In genomic region chr3:42701371-42702065, GRCh38 we compare ENCODE assay signal across 1 cellular context.
A peak's percentile ranks its signal among the peaks of the same experiment; 100 is the strongest.
TF ChIP-seq lines count a peak whose summit lies in the region.

No MANE protein-coding gene starts in this region.

TF ChIP-seq in K562, 482 proteins besides CTCF, POLR2A, EP300 and RAD21 (continued from another document and continues in another):
- TF ChIP-seq HMG20A (CRISPR knock-in tag; conservative IDR thresholded peaks at IDR 0.05): no peak
- no peak for TF ChIP-seq TCFL5 (CRISPR knock-in tag; conservative IDR thresholded peaks at IDR 0.05)
- no peak for TF ChIP-seq STAT5B (CRISPR knock-in tag; IDR thresholded peaks at IDR 0.05)
- TF ChIP-seq GMEB1 (CRISPR knock-in tag; IDR thresholded peaks at IDR 0.05): no peak
- TF ChIP-seq NR2F6 (CRISPR knock-in tag; IDR thresholded peaks at IDR 0.05): no peak
- TF ChIP-seq PHF20 (IDR thresholded peaks at IDR 0.05; ENCODE audit: partially characterized antibody): no peak
- TF ChIP-seq MEF2A (IDR thresholded peaks at IDR 0.05; ENCODE audit: control insufficient read depth, low read depth, low read length): no peak
- TF ChIP-seq EZH2 (IDR thresholded peaks at IDR 0.05; ENCODE audit: borderline replicate concordance, low read depth, low read length): no peak
- TF ChIP-seq DEAF1 (CRISPR knock-in tag; IDR thresholded peaks at IDR 0.05): no peak
- no peak for TF ChIP-seq ZBTB43 (CRISPR knock-in tag; IDR thresholded peaks at IDR 0.05)
- TF ChIP-seq EWSR1 (IDR thresholded peaks at IDR 0.05; ENCODE audit: borderline replicate concordance, low read depth, partially characterized antibody): no peak
- no peak for TF ChIP-seq TCF15 (CRISPR knock-in tag; IDR thresholded peaks at IDR 0.05)
- peak; percentile 91 for TF ChIP-seq PRMT5 (CRISPR knock-in tag; IDR thresholded peaks at IDR 0.05)
- TF ChIP-seq CBFA2T3 (IDR thresholded peaks at IDR 0.05): no peak
- TF ChIP-seq ZBTB11 (CRISPR knock-in tag; IDR thresholded peaks at IDR 0.05): 0 out of 6 replicates have a peak, but pooled peaks of 1 of the 3 experiments have one; percentile 53
- TF ChIP-seq SUPT5H (IDR thresholded peaks at IDR 0.05): no peak
- TF ChIP-seq SMARCA4 (IDR thresholded peaks at IDR 0.05): no peak
- no peak for TF ChIP-seq MXD1 (CRISPR knock-in tag; IDR thresholded peaks at IDR 0.05; ENCODE audit: borderline replicate concordance, poor library complexity, severe bottlenecking)
- TF ChIP-seq POLR2AphosphoS5 (IDR thresholded peaks at IDR 0.05; ENCODE audit: control insufficient read depth, insufficient read depth, low read depth, low read length): no peak
- peak; percentile 60; the same call in 1 of the 2 replicates for TF ChIP-seq ZBTB1 (CRISPR knock-in tag; IDR thresholded peaks at IDR 0.05; ENCODE audit: borderline replicate concordance, low read depth)
- TF ChIP-seq PURB (CRISPR knock-in tag; IDR thresholded peaks at IDR 0.05; ENCODE audit: low read depth): no peak
- TF ChIP-seq E2F5 (CRISPR knock-in tag; IDR thresholded peaks at IDR 0.05): peak; percentile 91; the same call in 1 of the 2 replicates
- TF ChIP-seq RFX5 (IDR thresholded peaks at IDR 0.05; ENCODE audit: low read depth, low read length): no peak
- no peak for TF ChIP-seq HMBOX1 (IDR thresholded peaks at IDR 0.05)
- TF ChIP-seq FUS (optimal IDR thresholded peaks at IDR 0.05; ENCODE audit: low read depth, low read length): no peak
- TF ChIP-seq CBFA2T2 (conservative IDR thresholded peaks at IDR 0.05): no peak
- no peak for TF ChIP-seq ZC3H8 (IDR thresholded peaks at IDR 0.05)
- TF ChIP-seq JUN (IDR thresholded peaks at IDR 0.05; ENCODE audit: borderline replicate concordance, low read depth, low read length): no peak
- no peak for TF ChIP-seq JUN (CRISPR knock-in tag; IDR thresholded peaks at IDR 0.05; ENCODE audit: borderline replicate concordance)
- TF ChIP-seq ASH1L (IDR thresholded peaks at IDR 0.05; ENCODE audit: borderline replicate concordance, low read depth, partially characterized antibody): no peak
- no peak for TF ChIP-seq BHLHE40 (IDR thresholded peaks at IDR 0.05; ENCODE audit: low read length)
- TF ChIP-seq HMG20B (CRISPR knock-in tag; IDR thresholded peaks at IDR 0.05): no peak
- TF ChIP-seq HNRNPL (IDR thresholded peaks at IDR 0.05; ENCODE audit: low read depth, low read length): no peak
- no peak for TF ChIP-seq HDAC1 (IDR thresholded peaks at IDR 0.05)
- TF ChIP-seq ZNF24 (IDR thresholded peaks at IDR 0.05): no peak
- no peak for TF ChIP-seq CREB3 (tag; conservative IDR thresholded peaks at IDR 0.05; ENCODE audit: low read depth)
- no peak for TF ChIP-seq ZNF507 (tag; conservative IDR thresholded peaks at IDR 0.05)
- TF ChIP-seq NONO (IDR thresholded peaks at IDR 0.05; ENCODE audit: low read depth in 2 of 2, low read length in 1 of 2): no peak
- no peak for TF ChIP-seq PCBP2 (IDR thresholded peaks at IDR 0.05; ENCODE audit: low read depth, low read length, poor library complexity, severe bottlenecking)
- TF ChIP-seq BCOR (IDR thresholded peaks at IDR 0.05): no peak
- peak; percentile 73 for TF ChIP-seq ARID4B (CRISPR knock-in tag; IDR thresholded peaks at IDR 0.05)
- TF ChIP-seq ZNF561 (CRISPR knock-in tag; conservative IDR thresholded peaks at IDR 0.05): no peak
- TF ChIP-seq POU5F1 (IDR thresholded peaks at IDR 0.05; ENCODE audit: borderline replicate concordance, low read depth, low read length, partially characterized antibody): no peak
- TF ChIP-seq ELF2 (CRISPR knock-in tag; IDR thresholded peaks at IDR 0.05): no peak
- peak; percentile 35; the same call in 1 of the 2 replicates for TF ChIP-seq ZBTB33 (CRISPR knock-in tag; IDR thresholded peaks at IDR 0.05)
- TF ChIP-seq PRPF4 (IDR thresholded peaks at IDR 0.05; ENCODE audit: insufficient read depth, low read depth, low read length, poor library complexity, severe bottlenecking): no peak
